In genomic region chr12:108693186-108693585, GRCh38 we compare ENCODE assay signal across 1 cellular context.
TF ChIP-seq lines count a peak whose summit lies in the region.

No MANE protein-coding gene starts in this region.

TF ChIP-seq in HepG2, 621 proteins besides CTCF, POLR2A, EP300 and RAD21:
- no peak for TF ChIP-seq SATB2 (CRISPR knock-in tag; IDR thresholded peaks at IDR 0.05)
